8 cellular contexts compared by ENCODE assay signal in the genomic region with DNA sequence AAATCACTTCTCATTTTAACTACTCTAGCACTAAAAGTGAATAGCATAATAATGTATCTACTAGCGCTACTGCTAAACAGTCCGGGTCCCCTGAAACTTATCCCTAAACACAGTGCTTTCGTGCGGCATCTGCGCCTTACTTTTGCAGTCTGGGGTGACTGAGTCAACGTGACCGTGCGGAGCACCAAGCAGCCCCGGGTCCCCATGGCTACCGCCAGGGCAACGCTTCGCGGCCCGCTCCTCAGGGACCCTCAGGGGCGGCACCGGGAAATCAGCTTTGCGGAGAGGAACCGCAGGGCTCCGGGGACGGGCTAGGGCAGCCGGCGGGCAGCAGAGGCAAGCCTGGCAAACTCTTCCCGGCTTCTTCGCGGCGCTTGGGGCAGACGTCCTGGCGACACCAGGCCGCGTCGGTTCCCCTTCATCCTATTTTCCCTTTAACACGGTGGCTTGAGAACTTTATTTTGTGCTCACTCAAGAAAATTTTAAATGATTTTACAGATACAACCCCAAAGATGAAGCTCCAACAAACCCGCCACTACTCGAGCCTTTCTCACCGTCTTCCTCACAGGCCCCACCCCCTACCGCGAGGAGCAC. TPM values are rescaled to one million over a fixed set of nuclear protein-coding genes. Genes with fewer than 3 reads are reported as not detected.
DNase-seq lines count a peak whose midpoint lies in the region; ATAC-seq and TF ChIP-seq lines count a peak whose summit lies in the region.

No MANE protein-coding gene starts in this region.

- H3K36me3 Mint-ChIP-seq in activated naive CD4-positive, alpha-beta T cell treated with anti-CD3 and anti-CD28 coated beads, Interleukin-2, amount 50 U/mL, for 72 hours, result peaks cover 0 to 8% of the 10 kb centered on the region in 2 donors

- H3K4me3 ChIP-seq in SJCRH30 (peak overlapping the region; percentile 66), upper lobe of right lung (peak overlapping the region; percentile 94)

- peak overlapping the region; percentile 92 to 94 for H3K27ac Mint-ChIP-seq in activated naive CD4-positive, alpha-beta T cell treated with anti-CD3 and anti-CD28 coated beads, Interleukin-2, amount 50 U/mL, for 72 hours

- peak overlapping the region; percentile 57 for H3K27ac ChIP-seq in SJCRH30
- peak overlapping the region; percentile 97 for H3K27ac ChIP-seq in upper lobe of right lung

- ATAC-seq in GM19397 (IDR thresholded peaks at IDR 0.05; ENCODE audit: unreplicated experiment) (peak; percentile 17), HG03520 (IDR thresholded peaks at IDR 0.05; ENCODE audit: unreplicated experiment) (peak; percentile 19), upper lobe of right lung (peak; percentile 2)
- ATAC-seq in activated naive CD4-positive, alpha-beta T cell treated with anti-CD3 and anti-CD28 coated beads, Interleukin-2, amount 50 U/mL, for 72 hours, result peak; percentile 19 to 45

- DNase-seq in C1 segment of cervical spinal cord (lab: John Stamatoyannopoulos, UW) (peak in 9 of 14 donors; percentile 47 to 84 (median 74)), SJCRH30 (peak; percentile 61 to 67), cardiac septum (ENCODE audit: low spot score) (peak; percentile 82), pons (ENCODE audit: low spot score) (peak; percentile 47), upper lobe of right lung (peak; percentile 81)
- peak; percentile 61 to 75 for DNase-seq in activated naive CD4-positive, alpha-beta T cell treated with anti-CD3 and anti-CD28 coated beads, Interleukin-2, amount 50 U/mL, for 72 hours (ENCODE audit: low spot score in 2 of 2)

- no peaks in the 10 kb centered on the region for H3K9me3 ChIP-seq in SJCRH30 (replicated peaks)
- H3K9me3 ChIP-seq in upper lobe of right lung, result no peaks in the 10 kb centered on the region

- H3K36me3 ChIP-seq in SJCRH30, result no peaks in the 10 kb centered on the region
- no peaks in the 10 kb centered on the region for H3K36me3 ChIP-seq in upper lobe of right lung

- H3K27me3 ChIP-seq in SJCRH30 (no peaks in the 10 kb centered on the region; the same call in 1 of the 2 replicates), upper lobe of right lung (no peaks in the 10 kb centered on the region)

- H3K9me3 Mint-ChIP-seq in activated naive CD4-positive, alpha-beta T cell treated with anti-CD3 and anti-CD28 coated beads, Interleukin-2, amount 50 U/mL, for 72 hours, result no peaks in the 10 kb centered on the region

- no peaks in the 10 kb centered on the region for H3K4me1 ChIP-seq in SJCRH30
- H3K4me1 ChIP-seq in upper lobe of right lung, result peaks cover 21% of the 10 kb centered on the region

- intact Hi-C loops in cardiac septum (cut with DNase I), result loop anchor here (10.0 kb wide), 1 partner anchor 804 kb away; no protein-coding TSS in a partner anchor
- intact Hi-C loops in upper lobe of right lung (cut with DNase I), result no loop called here

- TF ChIP-seq CTCF in upper lobe of right lung (IDR thresholded peaks at IDR 0.05), result no peak

RNA-seq across cellular contexts. Expression of a gene that starts 0.8 kb away (rescaled TPM):
- total RNA-seq in SJCRH30 (2014; rRNA removed; shearing (Covaris generic)), result 18.4 and 26.1 TPM in 2 replicates
- 10 to 100 TPM in 1 of 2 donors, 1 to 10 TPM in 1; 7.8 to 19.8 TPM for total RNA-seq in activated naive CD4-positive, alpha-beta T cell treated with anti-CD3 and anti-CD28 coated beads, Interleukin-2, amount 50 U/mL, for 72 hours
- 9.4 TPM for total RNA-seq in cardiac septum
- 24.4 TPM for total RNA-seq in upper lobe of right lung

Comparison
In these comparisons a context has a peak if more than half of its experiments do, and no peak if none do; other contexts are left out.
1. Peak in every context shown above with its lines: DNase-seq, ATAC-seq, H3K4me3 ChIP-seq and H3K27ac ChIP-seq.